ENCODE assay signal across 18 cellular contexts in the genomic region with DNA sequence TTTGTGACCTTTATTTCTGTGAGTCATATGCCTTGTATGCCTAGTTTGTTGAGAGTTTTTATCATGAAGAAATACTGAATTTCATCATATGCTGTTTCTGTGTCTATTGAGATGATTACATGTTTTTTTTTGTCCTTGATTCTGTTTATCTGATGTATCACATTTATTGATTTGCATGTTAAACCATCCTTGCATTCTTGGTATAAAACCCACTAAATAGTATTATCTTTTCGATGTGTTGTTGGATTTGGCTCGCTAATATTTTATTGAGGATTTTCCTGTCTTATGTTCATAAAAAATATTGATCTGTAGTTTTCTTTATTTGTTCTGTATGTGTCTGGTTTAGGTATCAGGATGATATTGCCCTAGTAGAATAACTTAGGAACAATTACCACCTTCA.
A peak's percentile ranks its signal among the peaks of the same experiment; 100 is the strongest.
DNase-seq lines count a peak whose midpoint lies in the region; ATAC-seq and TF ChIP-seq lines count a peak whose summit lies in the region.
"Had no signal": no experiment of that assay in that cellular context is flagged by ENCODE, and none has a peak within 500 bp of the region (broad histone marks: within the 10 kb centered on the region; RNA-seq: fewer than 3 reads in every experiment).

No MANE protein-coding gene starts in this region.

- peak; percentile 24 for DNase-seq in ELR (ENCODE audit: low read depth)
- DNase-seq in foreskin keratinocyte, result peak; percentile 1 to 3
- DNase-seq in cerebellar nuclear complex (lab: John Stamatoyannopoulos, UW), result no peak
- DNase-seq in substantia nigra (lab: John Stamatoyannopoulos, UW), result no peak
- DNase-seq in colonic mucosa, result no peak
- DNase-seq: Caco-2; CD4-positive, CD25-positive, alpha-beta regulatory T cell; CD8-positive, alpha-beta T cell; DMS153; DND-41; GF-D8; H9; HFFc6 had no signal

- TF ChIP-seq CTCF in HEK293 (tag by site-specific recombination; IDR thresholded peaks at IDR 0.05), result no peak
- TF ChIP-seq CTCF in foreskin keratinocyte (conservative IDR thresholded peaks at IDR 0.05), result no peak
- no peak for TF ChIP-seq CTCF in colonic mucosa (IDR thresholded peaks at IDR 0.05)

- CTCF ChIA-PET in HEK293 (lab: Yijun Ruan, JAX), result interaction anchor here (0.7 to 1.7 kb wide), 2 partner anchors 9 to 540 kb away, joined by 4 read pairs; no protein-coding TSS in a partner anchor

- no peak for ATAC-seq in foreskin keratinocyte
- ATAC-seq: CD8-positive, alpha-beta T cell; GM23338; HCT116 had no signal

- intact Hi-C loops in colonic mucosa (cut with DNase I), result no loop called here

- no peaks in the 10 kb centered on the region for H3K4me1 ChIP-seq in HEK293 (ENCODE audit: control insufficient read depth, insufficient read depth, low read length)
- H3K4me1 ChIP-seq in foreskin keratinocyte, result no peaks in the 10 kb centered on the region
- H3K4me1 ChIP-seq in colonic mucosa, result no peaks in the 10 kb centered on the region
- H3K4me1 ChIP-seq: BLaER1, Caco-2 had no signal

- H3K9me3 ChIP-seq in HEK293 (ENCODE audit: control insufficient read depth, insufficient read depth, low read depth, low read length) (no peaks in the 10 kb centered on the region), colonic mucosa (no peaks in the 10 kb centered on the region)

- H3K27ac ChIP-seq in HEK293 (ENCODE audit: extremely low read depth, low read depth, low read length), result no peak overlapping the region
- no peak overlapping the region for H3K27ac ChIP-seq in foreskin keratinocyte
- no peak overlapping the region for H3K27ac ChIP-seq in substantia nigra (ENCODE audit: low read depth, low read length, poor library complexity, severe bottlenecking)
- H3K27ac ChIP-seq in colonic mucosa, result no peak overlapping the region
- H3K27ac ChIP-seq: BLaER1, C4-2B had no signal

- POLR2A ChIA-PET in HEK293 (lab: Yijun Ruan, JAX), result no interaction called here

- no peak overlapping the region for H3K9ac ChIP-seq in colonic mucosa (ENCODE audit: low read depth in 2 of 2, low read length in 2 of 2)
- H3K9ac ChIP-seq: BLaER1 had no signal

- H3K36me3 ChIP-seq in HEK293 (ENCODE audit: control insufficient read depth in 2 of 2, insufficient read depth in 1 of 2, low read length in 2 of 2) (no peaks in the 10 kb centered on the region), colonic mucosa (no peaks in the 10 kb centered on the region)
- H3K36me3 ChIP-seq: BLaER1 had no signal

- H3K27me3 ChIP-seq in foreskin keratinocyte (no peaks in the 10 kb centered on the region), colonic mucosa (no peaks in the 10 kb centered on the region)
- H3K27me3 ChIP-seq: BLaER1 had no signal

- no peak overlapping the region for H3K4me3 ChIP-seq in HEK293 (ENCODE audit: low read depth, low read length)
- no peak overlapping the region for H3K4me3 ChIP-seq in colonic mucosa
- H3K4me3 ChIP-seq: BLaER1, GM23338 had no signal

TF ChIP-seq in HEK293, 187 proteins besides CTCF, POLR2A, EP300 and RAD21:
- no peak for TF ChIP-seq ZNF350 (tag by site-specific recombination; IDR thresholded peaks at IDR 0.05)
- TF ChIP-seq ZNF266 (tag by site-specific recombination; IDR thresholded peaks at IDR 0.05; ENCODE audit: low read depth), result no peak
- TF ChIP-seq, protein P1, sequence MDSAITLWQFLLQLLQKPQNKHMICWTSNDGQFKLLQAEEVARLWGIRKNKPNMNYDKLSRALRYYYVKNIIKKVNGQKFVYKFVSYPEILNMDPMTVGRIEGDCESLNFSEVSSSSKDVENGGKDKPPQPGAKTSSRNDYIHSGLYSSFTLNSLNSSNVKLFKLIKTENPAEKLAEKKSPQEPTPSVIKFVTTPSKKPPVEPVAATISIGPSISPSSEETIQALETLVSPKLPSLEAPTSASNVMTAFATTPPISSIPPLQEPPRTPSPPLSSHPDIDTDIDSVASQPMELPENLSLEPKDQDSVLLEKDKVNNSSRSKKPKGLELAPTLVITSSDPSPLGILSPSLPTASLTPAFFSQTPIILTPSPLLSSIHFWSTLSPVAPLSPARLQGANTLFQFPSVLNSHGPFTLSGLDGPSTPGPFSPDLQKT (IDR thresholded peaks at IDR 0.05; ENCODE audit: borderline replicate concordance, low read depth, low read length), result no peak
- peak; percentile 68 for TF ChIP-seq SETDB1 (IDR thresholded peaks at IDR 0.05; ENCODE audit: insufficient read length, low read length)
- no peak for TF ChIP-seq ZNF623 (tag by site-specific recombination; IDR thresholded peaks at IDR 0.05)
- TF ChIP-seq ZNF366 (tag by site-specific recombination; conservative IDR thresholded peaks at IDR 0.05), result no peak
- TF ChIP-seq ZNF792 (tag by site-specific recombination; IDR thresholded peaks at IDR 0.05), result no peak
- TF ChIP-seq ZNF16 (tag by site-specific recombination; IDR thresholded peaks at IDR 0.05; ENCODE audit: low read depth), result no peak

Comparison
In these comparisons a context has a peak if more than half of its experiments do, and no peak if none do; other contexts are left out.
1. DNase-seq: peak in ELR (single experiment) and foreskin keratinocyte (2 of 2); none in cerebellar nuclear complex (0 of 2), substantia nigra (0 of 49) and colonic mucosa (single experiment).